In genomic region chr3:50616003-50616769, GRCh38 we compare ENCODE assay signal across 1 cellular context.
TF ChIP-seq lines count a peak whose summit lies in the region.

No MANE protein-coding gene starts in this region.

TF ChIP-seq in endothelial cell of umbilical vein, 7 proteins besides CTCF, POLR2A, EP300 and RAD21:
- TF ChIP-seq MYC (IDR thresholded peaks at IDR 0.05; ENCODE audit: low read depth, low read length) (no peak), MAX (IDR thresholded peaks at IDR 0.05; ENCODE audit: insufficient read depth, insufficient read length) (no peak), GATA2 (IDR thresholded peaks at IDR 0.05; ENCODE audit: insufficient read depth, insufficient read length, low read depth, low read length) (no peak), EZH2 (IDR thresholded peaks at IDR 0.05; ENCODE audit: borderline replicate concordance, low read depth, low read length, severe bottlenecking) (no peak), JUN (IDR thresholded peaks at IDR 0.05; ENCODE audit: borderline replicate concordance, insufficient read depth, insufficient read length, low read depth) (no peak), POLR2AphosphoS5 (IDR thresholded peaks at IDR 0.05; ENCODE audit: insufficient read depth, low read depth, low read length) (no peak), FOS (IDR thresholded peaks at IDR 0.05; ENCODE audit: borderline replicate concordance, insufficient read depth, low read length) (no peak)
